ENCODE assay signal across 23 cellular contexts in genomic region chr3:189641776-189642175, GRCh38. TPM values are rescaled to one million over a fixed set of nuclear protein-coding genes. Genes with fewer than 3 reads are reported as not detected.
DNase-seq lines count a peak whose midpoint lies in the region; ATAC-seq and TF ChIP-seq lines count a peak whose summit lies in the region.
"Had no signal": no experiment of that assay in that cellular context is flagged by ENCODE, and none has a peak within 500 bp of the region (broad histone marks: within the 10 kb centered on the region; RNA-seq: fewer than 3 reads in every experiment).

No MANE protein-coding gene starts in this region.

- H3K9me3 Mint-ChIP-seq in activated T-cell treated with anti-CD3 and anti-CD28 coated beads, Interleukin-2, amount 50 U/mL, for 72 hours = peaks cover 2 to 3% of the 10 kb centered on the region in 2 donors
- no peaks in the 10 kb centered on the region for H3K9me3 Mint-ChIP-seq in activated T-cell treated with anti-CD3 and anti-CD28 coated beads, Interleukin-2, amount 50 U/mL, for 4 hours
- H3K9me3 Mint-ChIP-seq in stimulated activated naive CD8-positive, alpha-beta T cell treated with anti-CD3 and anti-CD28 coated beads, Interleukin-15, amount 100 ng/mL, for 72 hours = peaks cover 5 to 6% of the 10 kb centered on the region in 2 donors
- H3K9me3 Mint-ChIP-seq: CD8-positive, alpha-beta T cell; naive thymus-derived CD8-positive, alpha-beta T cell had no signal

- no peak for TF ChIP-seq CTCF in RWPE2 (IDR thresholded peaks at IDR 0.05; ENCODE audit: poor library complexity, severe bottlenecking)

- H3K36me3 Mint-ChIP-seq in activated T-cell treated with anti-CD3 and anti-CD28 coated beads, Interleukin-2, amount 50 U/mL, for 72 hours (ENCODE audit: insufficient read depth in 2 of 2) = no peaks in the 10 kb centered on the region
- H3K36me3 Mint-ChIP-seq in activated T-cell treated with anti-CD3 and anti-CD28 coated beads, Interleukin-2, amount 50 U/mL, for 4 hours (ENCODE audit: insufficient read depth) = no peaks in the 10 kb centered on the region
- H3K36me3 Mint-ChIP-seq: activated naive CD4-positive, alpha-beta T cell treated with anti-CD3 and anti-CD28 coated beads, Interleukin-2, amount 50 U/mL, for 72 hours; CD8-positive, alpha-beta T cell; naive thymus-derived CD8-positive, alpha-beta T cell had no signal

- H3K36me3 ChIP-seq in RWPE2 (ENCODE audit: low read depth) = no peaks in the 10 kb centered on the region
- H3K36me3 ChIP-seq: Peyer's patch had no signal

- ATAC-seq in activated T-cell treated with anti-CD3 and anti-CD28 coated beads, Interleukin-2, amount 50 U/mL, for 72 hours (replicated peaks in 1 of 2) = peak; percentile 32 to 82
- ATAC-seq in activated T-cell treated with anti-CD3 and anti-CD28 coated beads, Interleukin-2, amount 50 U/mL, for 4 hours = no peak
- ATAC-seq in HG02938 (IDR thresholded peaks at IDR 0.05; ENCODE audit: unreplicated experiment) (peak; percentile 67), RWPE2 (ENCODE audit: low read depth) (peak; percentile 67; the same call in 2 of the 3 replicates), GM18519 (IDR thresholded peaks at IDR 0.05; ENCODE audit: low FRiP score, unreplicated experiment) (no peak), HG02981 (IDR thresholded peaks at IDR 0.05; ENCODE audit: unreplicated experiment) (no peak)
- peak; percentile 39 for ATAC-seq in stimulated activated naive CD8-positive, alpha-beta T cell treated with anti-CD3 and anti-CD28 coated beads, Interleukin-15, amount 100 ng/mL, for 72 hours
- ATAC-seq: CD8-positive, alpha-beta T cell; naive thymus-derived CD8-positive, alpha-beta T cell had no signal

- no peak overlapping the region for H3K27ac ChIP-seq in RWPE2 (ENCODE audit: poor library complexity, severe bottlenecking)
- H3K27ac ChIP-seq: parathyroid adenoma, Peyer's patch, SK-N-MC had no signal

- peaks cover 9% of the 10 kb centered on the region for H3K4me1 ChIP-seq in RWPE2 (ENCODE audit: insufficient read depth, poor library complexity, severe bottlenecking)
- H3K4me1 ChIP-seq: parathyroid adenoma, Peyer's patch had no signal

- no peaks in the 10 kb centered on the region for H3K27me3 ChIP-seq in RWPE2 (ENCODE audit: insufficient read depth, poor library complexity, severe bottlenecking)
- H3K27me3 ChIP-seq: Peyer's patch had no signal

- no peaks in the 10 kb centered on the region for H3K9me3 ChIP-seq in RWPE2 (ENCODE audit: severe bottlenecking)
- H3K9me3 ChIP-seq: Peyer's patch had no signal

- no peak for DNase-seq in activated T-cell treated with anti-CD3 and anti-CD28 coated beads, Interleukin-2, amount 50 U/mL, for 72 hours
- DNase-seq in activated T-cell treated with anti-CD3 and anti-CD28 coated beads, Interleukin-2, amount 50 U/mL, for 4 hours = no peak
- no peak for DNase-seq in RWPE2 (ENCODE audit: low spot score)
- DNase-seq in stimulated activated naive CD8-positive, alpha-beta T cell treated with anti-CD3 and anti-CD28 coated beads, Interleukin-15, amount 100 ng/mL, for 72 hours = no peak
- no peak for DNase-seq in epidermal melanocyte (ENCODE audit: insufficient read length, low spot score)
- DNase-seq: activated CD4-positive, alpha-beta T cell treated with anti-CD3 and anti-CD28 coated beads, Interleukin-2, amount 10 ng/mL, durations not matched to agents 7 days and 5 days; CD8-positive, alpha-beta T cell; DMS79 treated with DMSO at 0.1 percent for 48 hours; foreskin melanocyte; HFFc6; IMR-90; kidney glomerular epithelial cell; mesenchymal stem cell; naive thymus-derived CD8-positive, alpha-beta T cell; NCI-H774; Peyer's patch had no signal

- H3K4me3 Mint-ChIP-seq in activated T-cell treated with anti-CD3 and anti-CD28 coated beads, Interleukin-2, amount 50 U/mL, for 72 hours = no peak overlapping the region
- H3K4me3 Mint-ChIP-seq in activated T-cell treated with anti-CD3 and anti-CD28 coated beads, Interleukin-2, amount 50 U/mL, for 4 hours = no peak overlapping the region
- H3K4me3 Mint-ChIP-seq in stimulated activated naive CD8-positive, alpha-beta T cell treated with anti-CD3 and anti-CD28 coated beads, Interleukin-15, amount 100 ng/mL, for 72 hours = no peak overlapping the region
- H3K4me3 Mint-ChIP-seq: activated CD4-positive, alpha-beta T cell treated with anti-CD3 and anti-CD28 coated beads, Interleukin-2, amount 10 ng/mL, durations not matched to agents 7 days and 5 days; CD8-positive, alpha-beta T cell; HFFc6; naive thymus-derived CD8-positive, alpha-beta T cell had no signal

- no peaks in the 10 kb centered on the region for H3K4me1 Mint-ChIP-seq in activated T-cell treated with anti-CD3 and anti-CD28 coated beads, Interleukin-2, amount 50 U/mL, for 72 hours (ENCODE audit: low read depth)
- H3K4me1 Mint-ChIP-seq in activated T-cell treated with anti-CD3 and anti-CD28 coated beads, Interleukin-2, amount 50 U/mL, for 4 hours (ENCODE audit: low read depth) = peaks cover 3% of the 10 kb centered on the region
- H3K4me1 Mint-ChIP-seq in stimulated activated naive CD8-positive, alpha-beta T cell treated with anti-CD3 and anti-CD28 coated beads, Interleukin-15, amount 100 ng/mL, for 72 hours = no peaks in the 10 kb centered on the region
- H3K4me1 Mint-ChIP-seq: activated CD4-positive, alpha-beta T cell treated with anti-CD3 and anti-CD28 coated beads, Interleukin-2, amount 10 ng/mL, durations not matched to agents 7 days and 5 days had no signal

- no peaks in the 10 kb centered on the region for H3K27me3 Mint-ChIP-seq in activated T-cell treated with anti-CD3 and anti-CD28 coated beads, Interleukin-2, amount 50 U/mL, for 72 hours (ENCODE audit: low read depth)
- peaks cover 2% of the 10 kb centered on the region for H3K27me3 Mint-ChIP-seq in activated T-cell treated with anti-CD3 and anti-CD28 coated beads, Interleukin-2, amount 50 U/mL, for 4 hours (ENCODE audit: low read depth)
- H3K27me3 Mint-ChIP-seq in stimulated activated naive CD8-positive, alpha-beta T cell treated with anti-CD3 and anti-CD28 coated beads, Interleukin-15, amount 100 ng/mL, for 72 hours = no peaks in the 10 kb centered on the region

- no peak overlapping the region for H3K4me3 ChIP-seq in RWPE2 (ENCODE audit: severe bottlenecking)
- H3K4me3 ChIP-seq: Peyer's patch, SK-N-MC had no signal

- H3K27ac Mint-ChIP-seq in activated T-cell treated with anti-CD3 and anti-CD28 coated beads, Interleukin-2, amount 50 U/mL, for 72 hours = no peak overlapping the region
- H3K27ac Mint-ChIP-seq in stimulated activated naive CD8-positive, alpha-beta T cell treated with anti-CD3 and anti-CD28 coated beads, Interleukin-15, amount 100 ng/mL, for 72 hours = no peak overlapping the region
- H3K27ac Mint-ChIP-seq: activated CD4-positive, alpha-beta T cell treated with anti-CD3 and anti-CD28 coated beads, Interleukin-2, amount 10 ng/mL, durations not matched to agents 7 days and 5 days; activated naive CD4-positive, alpha-beta T cell treated with anti-CD3 and anti-CD28 coated beads, Interleukin-2, amount 50 U/mL, for 72 hours; CD8-positive, alpha-beta T cell; HFFc6; naive thymus-derived CD8-positive, alpha-beta T cell had no signal

RNA-seq across cellular contexts. Expression of gene TP63, which starts 10.6 kb away (rescaled TPM):
- total RNA-seq in activated T-cell treated with anti-CD3 and anti-CD28 coated beads, Interleukin-2, amount 50 U/mL, for 72 hours = 1 to 10 TPM; 1.6 to 2.3 TPM
- under 1 TPM in 1 of 3 donors, not detected in 2; 0.54 TPM for total RNA-seq in activated T-cell treated with anti-CD3 and anti-CD28 coated beads, Interleukin-2, amount 50 U/mL, for 4 hours
- total RNA-seq: CD8-positive, alpha-beta T cell; endothelial cell of umbilical vein; HFFc6; IMR-90; naive thymus-derived CD8-positive, alpha-beta T cell had no signal

Comparison
In these comparisons a context has a peak if more than half of its experiments do, and no peak if none do; other contexts are left out.
1. ATAC-seq: peak in activated T-cell treated with anti-CD3 and anti-CD28 coated beads, Interleukin-2, amount 50 U/mL, for 72 hours (2 of 2), HG02938 (single experiment), RWPE2 (single experiment) and stimulated activated naive CD8-positive, alpha-beta T cell treated with anti-CD3 and anti-CD28 coated beads, Interleukin-15, amount 100 ng/mL, for 72 hours (single experiment); none in activated T-cell treated with anti-CD3 and anti-CD28 coated beads, Interleukin-2, amount 50 U/mL, for 4 hours (0 of 2), GM18519 (single experiment) and HG02981 (single experiment).